1 cellular context compared by ENCODE assay signal in genomic region chr6:13289789-13290318, GRCh38.
TF ChIP-seq lines count a peak whose summit lies in the region.

No MANE protein-coding gene starts in this region.

TF ChIP-seq in HepG2, 621 proteins besides CTCF, POLR2A, EP300 and RAD21 (continued from another document and continues in another):
- TF ChIP-seq SNAPC4 (CRISPR knock-in tag; IDR thresholded peaks at IDR 0.05) = no peak
- no peak for TF ChIP-seq PBX3 (CRISPR knock-in tag; IDR thresholded peaks at IDR 0.05; ENCODE audit: borderline replicate concordance)
- no peak for TF ChIP-seq ZNF282 (IDR thresholded peaks at IDR 0.05; ENCODE audit: partially characterized antibody)
- TF ChIP-seq ZNF776 (CRISPR knock-in tag; IDR thresholded peaks at IDR 0.05) = no peak
- no peak for TF ChIP-seq ZNF513 (CRISPR knock-in tag; conservative IDR thresholded peaks at IDR 0.05)
- TF ChIP-seq ARNT2 (CRISPR knock-in tag; IDR thresholded peaks at IDR 0.05; ENCODE audit: low read depth) = no peak
- TF ChIP-seq SATB2 (CRISPR knock-in tag; IDR thresholded peaks at IDR 0.05) = no peak
- no peak for TF ChIP-seq SP5 (CRISPR knock-in tag; IDR thresholded peaks at IDR 0.05; ENCODE audit: borderline replicate concordance, low read depth)
- no peak for TF ChIP-seq ZFAT (CRISPR knock-in tag; conservative IDR thresholded peaks at IDR 0.05)
- no peak for TF ChIP-seq NFKBIZ (CRISPR knock-in tag; IDR thresholded peaks at IDR 0.05)
- TF ChIP-seq ZSCAN20 (CRISPR knock-in tag; IDR thresholded peaks at IDR 0.05; ENCODE audit: borderline replicate concordance) = no peak
- no peak for TF ChIP-seq GMEB1 (CRISPR knock-in tag; IDR thresholded peaks at IDR 0.05; ENCODE audit: borderline replicate concordance)
- no peak for TF ChIP-seq FOXO4 (CRISPR knock-in tag; conservative IDR thresholded peaks at IDR 0.05)
- TF ChIP-seq JARID2 (CRISPR knock-in tag; IDR thresholded peaks at IDR 0.05; ENCODE audit: insufficient replicate concordance) = no peak
- TF ChIP-seq ZNF503 (CRISPR knock-in tag; IDR thresholded peaks at IDR 0.05) = no peak
- TF ChIP-seq YEATS4 (CRISPR knock-in tag; IDR thresholded peaks at IDR 0.05; ENCODE audit: borderline replicate concordance) = peak; percentile 53; the same call in 1 of the 2 replicates
- TF ChIP-seq ZNF577 (CRISPR knock-in tag; IDR thresholded peaks at IDR 0.05; ENCODE audit: borderline replicate concordance, low read depth) = no peak
- no peak for TF ChIP-seq ZNF589 (CRISPR knock-in tag; conservative IDR thresholded peaks at IDR 0.05)
- no peak for TF ChIP-seq TP53 (CRISPR knock-in tag; conservative IDR thresholded peaks at IDR 0.05)
- no peak for TF ChIP-seq CCAR2 (optimal IDR thresholded peaks at IDR 0.05; ENCODE audit: low read depth, low read length)
- no peak for TF ChIP-seq FOXM1 (CRISPR knock-in tag; IDR thresholded peaks at IDR 0.05)
- TF ChIP-seq ZNF691 (CRISPR knock-in tag; IDR thresholded peaks at IDR 0.05; ENCODE audit: borderline replicate concordance, low read depth) = no peak
- TF ChIP-seq ZNF556 (CRISPR knock-in tag; IDR thresholded peaks at IDR 0.05; ENCODE audit: borderline replicate concordance) = peak; percentile 42; the same call in 1 of the 2 replicates
- 0 out of 2 replicates have a peak, but pooled peaks have one; percentile 45 for TF ChIP-seq SMAD3 (CRISPR knock-in tag; IDR thresholded peaks at IDR 0.05)
- TF ChIP-seq ZNF687 (CRISPR knock-in tag; IDR thresholded peaks at IDR 0.05) = no peak
- TF ChIP-seq ZSCAN21 (CRISPR knock-in tag; IDR thresholded peaks at IDR 0.05; ENCODE audit: borderline replicate concordance) = no peak
- TF ChIP-seq ZNF704 (CRISPR knock-in tag; IDR thresholded peaks at IDR 0.05; ENCODE audit: borderline replicate concordance) = no peak
- no peak for TF ChIP-seq HOXA9 (CRISPR knock-in tag; IDR thresholded peaks at IDR 0.05; ENCODE audit: borderline replicate concordance)
- peak; percentile 65 for TF ChIP-seq FOXO1 (CRISPR knock-in tag; IDR thresholded peaks at IDR 0.05)
- TF ChIP-seq E2F2 (CRISPR knock-in tag; IDR thresholded peaks at IDR 0.05; ENCODE audit: borderline replicate concordance) = no peak
- no peak for TF ChIP-seq ZC3H13 (CRISPR knock-in tag; IDR thresholded peaks at IDR 0.05)
- peak; percentile 77 for TF ChIP-seq HDAC2 (CRISPR knock-in tag; IDR thresholded peaks at IDR 0.05)
- no peak for TF ChIP-seq ZNF557 (CRISPR knock-in tag; IDR thresholded peaks at IDR 0.05)
- no peak for TF ChIP-seq NR0B2 (CRISPR knock-in tag; IDR thresholded peaks at IDR 0.05)
